In genomic region chr3:154135511-154136173, GRCh38 we compare ENCODE assay signal across 32 cellular contexts. TPM values are rescaled to one million over a fixed set of nuclear protein-coding genes. Genes with fewer than 3 reads are reported as not detected.
DNase-seq lines count a peak whose midpoint lies in the region; ATAC-seq and TF ChIP-seq lines count a peak whose summit lies in the region.
"Had no signal": no experiment of that assay in that cellular context is flagged by ENCODE, and none has a peak within 500 bp of the region (broad histone marks: within the 10 kb centered on the region; RNA-seq: fewer than 3 reads in every experiment).

No MANE protein-coding gene starts in this region.

- H3K4me1 ChIP-seq in IMR-90 (ENCODE audit: control insufficient read depth, insufficient read depth, low read length) = no peaks in the 10 kb centered on the region
- H3K4me1 ChIP-seq in mammary epithelial cell (ENCODE audit: insufficient read depth, low read length) = peaks cover 13% of the 10 kb centered on the region
- H3K4me1 ChIP-seq in prostate gland (replicated peaks) = no peaks in the 10 kb centered on the region
- H3K4me1 ChIP-seq: spleen had no signal

- H4K91ac ChIP-seq in IMR-90 (ENCODE audit: insufficient read depth, low read depth, low read length) = no peak overlapping the region

- H3K4ac ChIP-seq in IMR-90 (ENCODE audit: low read depth, low read length) = no peak overlapping the region

- no peak overlapping the region for H3K23ac ChIP-seq in IMR-90 (ENCODE audit: low read depth, low read length)

- no peak overlapping the region for H2BK20ac ChIP-seq in IMR-90 (ENCODE audit: low read depth, low read length)

- H3K9me1 ChIP-seq in IMR-90 (ENCODE audit: insufficient read depth, low read length) = no peaks in the 10 kb centered on the region

- dilution Hi-C loops in IMR-90 (cut with HindIII; ENCODE audit: low sequenced_read_pairs, unreplicated experiment) (no loop called here), mammary epithelial cell (cut with HindIII; ENCODE audit: low sequenced_read_pairs) (no loop called here)

- H4K5ac ChIP-seq in IMR-90 (ENCODE audit: low read depth, low read length) = no peak overlapping the region

- no peaks in the 10 kb centered on the region for H3K36me3 Mint-ChIP-seq in T-cell
- H3K36me3 Mint-ChIP-seq: immature natural killer cell, natural killer cell had no signal

- H2BK15ac ChIP-seq in IMR-90 (ENCODE audit: low read depth, low read length) = no peak overlapping the region

- no peak for ATAC-seq in IMR-90 (ENCODE audit: low read depth)
- no peak for ATAC-seq in GM21390 (IDR thresholded peaks at IDR 0.05; ENCODE audit: unreplicated experiment)
- ATAC-seq in T-cell (replicated peaks in 1 of 4) = no peak
- ATAC-seq: activated T-cell treated with anti-CD3 and anti-CD28 coated beads, Interleukin-2, amount 50 U/mL, for 4 hours; effector memory CD8-positive, alpha-beta T cell; esophagus mucosa; HCT116; left ventricle myocardium superior; natural killer cell; Panc1 had no signal

- no peaks in the 10 kb centered on the region for H3K4me1 Mint-ChIP-seq in T-cell
- H3K4me1 Mint-ChIP-seq: activated CD4-positive, alpha-beta T cell treated with anti-CD3 and anti-CD28 coated beads, Interleukin-2, amount 10 ng/mL, durations not matched to agents 7 days and 5 days; immature natural killer cell; natural killer cell had no signal

- H4K20me1 ChIP-seq in IMR-90 (ENCODE audit: insufficient read depth, low read length) = no peaks in the 10 kb centered on the region
- no peaks in the 10 kb centered on the region for H4K20me1 ChIP-seq in mammary epithelial cell (ENCODE audit: insufficient read depth, low read length)

- no peak overlapping the region for H3K27ac Mint-ChIP-seq in T-cell
- H3K27ac Mint-ChIP-seq: activated CD4-positive, alpha-beta T cell treated with anti-CD3 and anti-CD28 coated beads, Interleukin-2, amount 10 ng/mL, durations not matched to agents 7 days and 5 days; effector memory CD8-positive, alpha-beta T cell; immature natural killer cell; natural killer cell had no signal

- H3K4me3 ChIP-seq in IMR-90 (ENCODE audit: insufficient read depth, low read depth, low read length) (no peak overlapping the region), mammary epithelial cell (replicated peaks in 1 of 3; ENCODE audit: insufficient read depth in 1 of 3, low read depth in 2 of 3, low read length in 3 of 3) (no peak overlapping the region), prostate gland (no peak overlapping the region)
- H3K4me3 ChIP-seq: right atrium auricular region, spleen had no signal

- H3K56ac ChIP-seq in IMR-90 (ENCODE audit: extremely low read depth, insufficient read depth, low read length) = no peak overlapping the region

- H2AK9ac ChIP-seq in IMR-90 (replicated peaks; ENCODE audit: low read depth, low read length, poor library complexity) = no peak overlapping the region

- H3K27me3 ChIP-seq in IMR-90 (ENCODE audit: control insufficient read depth, insufficient read depth, low read length) (no peaks in the 10 kb centered on the region), mammary epithelial cell (ENCODE audit: insufficient read depth, low read length) (no peaks in the 10 kb centered on the region), prostate gland (replicated peaks; ENCODE audit: insufficient read depth) (no peaks in the 10 kb centered on the region)
- H3K27me3 ChIP-seq: brain microvascular endothelial cell, right atrium auricular region had no signal

- CTCF ChIA-PET in IMR-90 (lab: Yijun Ruan, JAX) (no interaction called here), mammary epithelial cell (lab: Charles Lee; ENCODE audit: low non-redundant PET) (no interaction called here), T-cell (lab: Charles Lee) (no interaction called here)

- H3K27me3 Mint-ChIP-seq in T-cell = peaks cover 21 to 32% of the 10 kb centered on the region in 2 donors

- POLR2A ChIA-PET in IMR-90 (lab: Charles Lee; ENCODE audit: unreplicated experiment) = no interaction called here
- POLR2A ChIA-PET in T-cell (lab: Charles Lee) = no interaction called here

- DNase-seq in IMR-90 (no peak), mammary epithelial cell (peak; percentile 46), iris pigment epithelial cell (ENCODE audit: low read depth) (peak; percentile 8), prostate gland (ENCODE audit: low spot score) (peak; percentile 15), EL (no peak), T-cell (no peak)
- DNase-seq: activated CD4-positive, alpha-beta T cell treated with anti-CD3 and anti-CD28 coated beads, Interleukin-2, amount 10 ng/mL, durations not matched to agents 7 days and 5 days; activated naive CD4-positive, alpha-beta T cell; activated T-cell treated with anti-CD3 and anti-CD28 coated beads, Interleukin-2, amount 50 U/mL, for 4 hours; brain microvascular endothelial cell; Caco-2; DND-41; effector memory CD8-positive, alpha-beta T cell; hypothalamus; immature natural killer cell; KBM-7; left ventricle myocardium superior; midbrain; natural killer cell; NCI-H1417 treated with DMSO at 0.1 percent for 48 hours; NCI-H446 treated with DMSO at 0.1 percent for 48 hours; spleen; stimulated activated CD4-positive, alpha-beta T cell treated with anti-CD3 and anti-CD28 coated beads, Interleukin-2, amount 100 ng/mL, for 48 hours; SW 1271; T1000; trophoblast cell had no signal

- TF ChIP-seq POLR2A in IMR-90 (IDR thresholded peaks at IDR 0.05; ENCODE audit: low read depth, low read length) = no peak
- no peak for TF ChIP-seq POLR2A in prostate gland (IDR thresholded peaks at IDR 0.05)

- no CpG with 5 or more reads among the region's 5 CpGs for WGBS in IMR-90 (ENCODE audit: extremely low coverage in 2 of 2, insufficient read length in 1 of 2), 2 experiments
- WGBS in mammary epithelial cell (ENCODE audit: low coverage, missing lambda C conversion rate) = 93% methylated on average over 5 of the region's 5 CpGs
- WGBS in prostate gland = 79% methylated on average over 5 of the region's 5 CpGs

- no peak overlapping the region for H3K18ac ChIP-seq in IMR-90 (ENCODE audit: low read depth, low read length)

- no peak overlapping the region for H3K14ac ChIP-seq in IMR-90 (replicated peaks; ENCODE audit: low read depth, low read length)

- no peak overlapping the region for H2AFZ ChIP-seq in IMR-90 (replicated peaks; ENCODE audit: low read length, poor library complexity)
- no peak overlapping the region for H2AFZ ChIP-seq in mammary epithelial cell (ENCODE audit: low read depth, low read length)

- H3K79me2 ChIP-seq in mammary epithelial cell (ENCODE audit: insufficient read depth, low read length) = peaks cover 3% of the 10 kb centered on the region

- no peaks in the 10 kb centered on the region for H3K9me3 Mint-ChIP-seq in T-cell
- H3K9me3 Mint-ChIP-seq: activated CD4-positive, alpha-beta T cell treated with anti-CD3 and anti-CD28 coated beads, Interleukin-2, amount 10 ng/mL, durations not matched to agents 7 days and 5 days; activated T-cell treated with anti-CD3 and anti-CD28 coated beads, Interleukin-2, amount 50 U/mL, for 4 hours; effector memory CD8-positive, alpha-beta T cell; natural killer cell had no signal

- intact Hi-C loops in IMR-90 (cut with micrococcal nuclease) (no loop called here), mammary epithelial cell (cut with micrococcal nuclease) (no loop called here), prostate gland (cut with DNase I) (no loop called here)

- no peaks in the 10 kb centered on the region for H3K79me1 ChIP-seq in IMR-90 (ENCODE audit: low read depth in 1 of 2, low read length in 2 of 2)

- H4K8ac ChIP-seq in IMR-90 (ENCODE audit: low read depth in 2 of 2, low read length in 2 of 2) = no peak overlapping the region

- H3K4me2 ChIP-seq in IMR-90 (ENCODE audit: low read depth, low read length) (no peak overlapping the region), mammary epithelial cell (ENCODE audit: insufficient read depth, low read depth, low read length) (peak overlapping the region; percentile 61)

- TF ChIP-seq RAD21 in IMR-90 (IDR thresholded peaks at IDR 0.05; ENCODE audit: low read length) = no peak

- no peak overlapping the region for H3K9ac ChIP-seq in IMR-90 (ENCODE audit: low read depth, low read length)
- H3K9ac ChIP-seq in mammary epithelial cell (ENCODE audit: insufficient read depth, low read length) = no peak overlapping the region

- no peak overlapping the region for H3K4me3 Mint-ChIP-seq in T-cell
- H3K4me3 Mint-ChIP-seq: activated CD4-positive, alpha-beta T cell treated with anti-CD3 and anti-CD28 coated beads, Interleukin-2, amount 10 ng/mL, durations not matched to agents 7 days and 5 days; activated T-cell treated with anti-CD3 and anti-CD28 coated beads, Interleukin-2, amount 50 U/mL, for 4 hours; effector memory CD8-positive, alpha-beta T cell; immature natural killer cell; natural killer cell had no signal

- BruUV-seq in IMR-90 (replicated peaks; lab: Mats Ljungman, UMichigan) (no TSS peak), mammary epithelial cell (replicated peaks; lab: Mats Ljungman, UMichigan) (no TSS peak)

- in situ Hi-C loops in IMR-90 (cut with MboI; ENCODE audit: low sequenced_read_pairs) = no loop called here
- in situ Hi-C loops in mammary epithelial cell (cut with MboI; ENCODE audit: low sequenced_read_pairs in 2 of 2) = no loop called here

- H2BK120ac ChIP-seq in IMR-90 (ENCODE audit: low read depth, low read length) = no peak overlapping the region

- no peak overlapping the region for H2BK5ac ChIP-seq in IMR-90 (ENCODE audit: low read depth, low read length, poor library complexity, severe bottlenecking)

- H3K36me3 ChIP-seq in IMR-90 (ENCODE audit: control insufficient read depth, insufficient read depth, low read length) (no peaks in the 10 kb centered on the region), mammary epithelial cell (ENCODE audit: insufficient read depth, low read length) (no peaks in the 10 kb centered on the region), prostate gland (no peaks in the 10 kb centered on the region)
- H3K36me3 ChIP-seq: brain microvascular endothelial cell, right atrium auricular region, spleen had no signal

- H3K27ac ChIP-seq in IMR-90 (ENCODE audit: insufficient read depth, low read length) (no peak overlapping the region), mammary epithelial cell (ENCODE audit: insufficient read depth, low read depth, low read length) (peak overlapping the region; percentile 22), prostate gland (no peak overlapping the region)
- H3K27ac ChIP-seq: brain microvascular endothelial cell, C4-2B, right atrium auricular region, spleen had no signal

- TF ChIP-seq CTCF in IMR-90 (conservative IDR thresholded peaks at IDR 0.05; ENCODE audit: low read depth, low read length) = no peak
- TF ChIP-seq CTCF in mammary epithelial cell (conservative IDR thresholded peaks at IDR 0.05 in 1 of 2, IDR thresholded peaks at IDR 0.05 in 1 of 2; ENCODE audit: extremely low read depth in 1 of 2, insufficient read depth in 1 of 2, low read depth in 1 of 2, low read length in 2 of 2) = no peak
- no peak for TF ChIP-seq CTCF in prostate gland (IDR thresholded peaks at IDR 0.05)

- H3K9me3 ChIP-seq in IMR-90 (ENCODE audit: control insufficient read depth, insufficient read depth, low read length) (no peaks in the 10 kb centered on the region), mammary epithelial cell (replicated peaks; ENCODE audit: insufficient read depth, low read length) (no peaks in the 10 kb centered on the region), prostate gland (no peaks in the 10 kb centered on the region)
- H3K9me3 ChIP-seq: Caco-2, right atrium auricular region, spleen had no signal

- H2AK5ac ChIP-seq in IMR-90 (ENCODE audit: low read depth, low read length) = no peak overlapping the region

RNA-seq across cellular contexts. Expression of gene ARHGEF26, which starts 14.5 kb away (rescaled TPM):
- 2.0 and 3.1 TPM in 2 replicates for total RNA-seq in IMR-90 (2012; rRNA removed)
- 1.6 and 2.3 TPM in 2 replicates for polyA plus RNA-seq in IMR-90 (2012; rRNA removed)
- 0.78 and 1.1 TPM in 2 replicates for polyA plus RNA-seq in IMR-90 (2012; cell fraction: cytosol; rRNA removed)
- polyA plus RNA-seq in IMR-90 (2012; cell fraction: nucleus; rRNA removed; ENCODE audit: low replicate concordance) = 1.7 and 3.2 TPM in 2 replicates
- 10 to 100 TPM in 1 of 2 donors, 1 to 10 TPM in 1; 2.7 to 12.2 TPM for total RNA-seq in mammary epithelial cell
- polyA plus RNA-seq in mammary epithelial cell = 1.2 TPM
- polyA minus RNA-seq in mammary epithelial cell = not detected
- total RNA-seq in prostate gland = 10 to 100 TPM; 15.4 to 26.8 TPM
- total RNA-seq in T-cell = under 1 TPM; 0.12 to 0.29 (median 0.23) TPM

Comparison
In these comparisons a context has a peak if more than half of its experiments do, and no peak if none do; other contexts are left out.
1. DNase-seq: peak in mammary epithelial cell (single experiment), iris pigment epithelial cell (single experiment) and prostate gland (single experiment); none in IMR-90 (single experiment), EL (single experiment) and T-cell (0 of 34).